Comparison of ENCODE assay signal across 28 cellular contexts in genomic region chr1:76713535-76713934, GRCh38.
DNase-seq lines count a peak whose midpoint lies in the region; ATAC-seq and TF ChIP-seq lines count a peak whose summit lies in the region.
"Had no signal": no experiment of that assay in that cellular context is flagged by ENCODE, and none has a peak within 500 bp of the region (broad histone marks: within the 10 kb centered on the region; RNA-seq: fewer than 3 reads in every experiment).

No MANE protein-coding gene starts in this region.

- no peaks in the 10 kb centered on the region for H3K36me3 Mint-ChIP-seq in activated T-helper 17 cell treated with anti-CD3 and anti-CD28 coated beads, Interleukin-2, amount 50 U/mL, for 72 hours (ENCODE audit: low read depth)
- H3K36me3 Mint-ChIP-seq in stimulated activated memory B cell treated with anti-CD40 and anti-IgM and Interleukin-4, amounts not matched to agents 10 μg/mL and 1 μg/mL and 100 μg/mL, for 72 hours, result no peaks in the 10 kb centered on the region
- H3K36me3 Mint-ChIP-seq: activated naive CD8-positive, alpha-beta T cell treated with anti-CD3 and anti-CD28 coated beads, Interleukin-2, amount 10 ng/mL, durations not matched to agents 7 days and 5 days; immature natural killer cell; natural killer cell treated with Interleukin-12 subunit alpha and Interleukin-12 subunit beta and Interleukin-15 and Interleukin-18, amount 100 ng/mL, for 72 hours had no signal

- H3K4me1 Mint-ChIP-seq in activated T-helper 17 cell treated with anti-CD3 and anti-CD28 coated beads, Interleukin-2, amount 50 U/mL, for 72 hours, result no peaks in the 10 kb centered on the region
- no peaks in the 10 kb centered on the region for H3K4me1 Mint-ChIP-seq in stimulated activated memory B cell treated with anti-CD40 and anti-IgM and Interleukin-4, amounts not matched to agents 10 μg/mL and 1 μg/mL and 100 μg/mL, for 72 hours
- H3K4me1 Mint-ChIP-seq: activated naive CD8-positive, alpha-beta T cell treated with anti-CD3 and anti-CD28 coated beads, Interleukin-2, amount 10 ng/mL, durations not matched to agents 7 days and 5 days; immature natural killer cell had no signal

- no peak overlapping the region for H3K4me3 Mint-ChIP-seq in activated T-helper 17 cell treated with anti-CD3 and anti-CD28 coated beads, Interleukin-2, amount 50 U/mL, for 72 hours
- H3K4me3 Mint-ChIP-seq in stimulated activated memory B cell treated with anti-CD40 and anti-IgM and Interleukin-4, amounts not matched to agents 10 μg/mL and 1 μg/mL and 100 μg/mL, for 72 hours, result no peak overlapping the region
- H3K4me3 Mint-ChIP-seq: activated naive CD8-positive, alpha-beta T cell treated with anti-CD3 and anti-CD28 coated beads, Interleukin-2, amount 10 ng/mL, durations not matched to agents 7 days and 5 days; immature natural killer cell; natural killer cell treated with Interleukin-12 subunit alpha and Interleukin-12 subunit beta and Interleukin-15 and Interleukin-18, amount 100 ng/mL, for 72 hours; T-helper 1 cell treated with Interleukin-12 subunit alpha and Interleukin-12 subunit beta and Interleukin-4 antibody, amounts not matched to agents 30 μg/mL and 1 μg/mL, for 36 hours had no signal

- intact Hi-C loops in esophagus muscularis mucosa (cut with DNase I), result no loop called here
- intact Hi-C loops in tibial artery (cut with DNase I; ENCODE audit: low total_unique reads), result no loop called here

- H3K4me3 ChIP-seq in GM06990 (replicated peaks; ENCODE audit: low read depth, low read length), result no peak overlapping the region
- H3K4me3 ChIP-seq in esophagus muscularis mucosa, result no peak overlapping the region
- H3K4me3 ChIP-seq in tibial artery, result no peak overlapping the region
- H3K4me3 ChIP-seq: ascending aorta, testis had no signal

- H3K27me3 ChIP-seq in GM06990 (replicated peaks; ENCODE audit: control insufficient read depth, insufficient read depth, low read length), result no peaks in the 10 kb centered on the region
- H3K27me3 ChIP-seq in esophagus muscularis mucosa, result no peaks in the 10 kb centered on the region
- no peaks in the 10 kb centered on the region for H3K27me3 ChIP-seq in tibial artery
- H3K27me3 ChIP-seq: ascending aorta, testis had no signal

- H3K36me3 ChIP-seq in GM06990 (ENCODE audit: control insufficient read depth, insufficient read depth, low read length) (no peaks in the 10 kb centered on the region), esophagus muscularis mucosa (no peaks in the 10 kb centered on the region), tibial artery (no peaks in the 10 kb centered on the region)
- H3K36me3 ChIP-seq: ascending aorta had no signal

- H3K27ac ChIP-seq in esophagus muscularis mucosa (replicated peaks in 1 of 4) (no peak overlapping the region), tibial artery (no peak overlapping the region)
- H3K27ac ChIP-seq: ascending aorta, testis had no signal

- no peak overlapping the region for H3K27ac Mint-ChIP-seq in activated T-helper 17 cell treated with anti-CD3 and anti-CD28 coated beads, Interleukin-2, amount 50 U/mL, for 72 hours
- H3K27ac Mint-ChIP-seq in stimulated activated memory B cell treated with anti-CD40 and anti-IgM and Interleukin-4, amounts not matched to agents 10 μg/mL and 1 μg/mL and 100 μg/mL, for 72 hours, result no peak overlapping the region
- H3K27ac Mint-ChIP-seq: activated naive CD8-positive, alpha-beta T cell treated with anti-CD3 and anti-CD28 coated beads, Interleukin-2, amount 10 ng/mL, durations not matched to agents 7 days and 5 days; immature natural killer cell; natural killer cell treated with Interleukin-12 subunit alpha and Interleukin-12 subunit beta and Interleukin-15 and Interleukin-18, amount 100 ng/mL, for 72 hours; T-helper 1 cell treated with Interleukin-12 subunit alpha and Interleukin-12 subunit beta and Interleukin-4 antibody, amounts not matched to agents 30 μg/mL and 1 μg/mL, for 36 hours had no signal

- no peaks in the 10 kb centered on the region for H3K9me3 Mint-ChIP-seq in activated T-helper 17 cell treated with anti-CD3 and anti-CD28 coated beads, Interleukin-2, amount 50 U/mL, for 72 hours
- H3K9me3 Mint-ChIP-seq in stimulated activated memory B cell treated with anti-CD40 and anti-IgM and Interleukin-4, amounts not matched to agents 10 μg/mL and 1 μg/mL and 100 μg/mL, for 72 hours, result no peaks in the 10 kb centered on the region
- H3K9me3 Mint-ChIP-seq: activated naive CD8-positive, alpha-beta T cell treated with anti-CD3 and anti-CD28 coated beads, Interleukin-2, amount 10 ng/mL, durations not matched to agents 7 days and 5 days; T-helper 1 cell treated with Interleukin-12 subunit alpha and Interleukin-12 subunit beta and Interleukin-4 antibody, amounts not matched to agents 30 μg/mL and 1 μg/mL, for 36 hours had no signal

- H3K4me1 ChIP-seq in esophagus muscularis mucosa, result no peaks in the 10 kb centered on the region
- H3K4me1 ChIP-seq in tibial artery, result no peaks in the 10 kb centered on the region
- H3K4me1 ChIP-seq: ascending aorta, testis had no signal

- DNase-seq in GM06990 (ENCODE audit: extremely low read depth, insufficient read length), result peak; percentile 22
- no peak for DNase-seq in esophagus muscularis mucosa (ENCODE audit: extremely low spot score)
- no peak for DNase-seq in tibial artery
- DNase-seq: activated CD4-positive, CD25-positive, alpha-beta regulatory T cell; activated effector memory CD4-positive, alpha-beta T cell treated with Interleukin-2 at 50 U/mL for 16 hours; activated naive CD8-positive, alpha-beta T cell treated with anti-CD3 and anti-CD28 coated beads, Interleukin-2, amount 10 ng/mL, durations not matched to agents 7 days and 5 days; C1 segment of cervical spinal cord; DMS153; GOT3; hypothalamus; immature natural killer cell; Kasumi-1; left cardiac atrium; NCI-H1694; NCI-H510A; NK-92 treated with Interleukin-12 subunit alpha and Interleukin-12 subunit beta, amount 100 ng/mL, for 24 hours; SK-N-SH; stimulated activated naive CD4-positive, alpha-beta T cell treated with Interleukin-2 at 50 U/mL for 16 hours; testis had no signal

- no peak for TF ChIP-seq POLR2A in esophagus muscularis mucosa (IDR thresholded peaks at IDR 0.05; ENCODE audit: low read depth)

- H3K9me3 ChIP-seq in esophagus muscularis mucosa (no peaks in the 10 kb centered on the region), tibial artery (no peaks in the 10 kb centered on the region)
- H3K9me3 ChIP-seq: ascending aorta, SK-N-SH, testis had no signal

- 91% methylated on average over 2 of the region's 2 CpGs for WGBS in esophagus muscularis mucosa

- ATAC-seq in GM18520 (IDR thresholded peaks at IDR 0.05; ENCODE audit: unreplicated experiment), result peak; percentile 73
- peak; percentile 64 for ATAC-seq in HG03432 (IDR thresholded peaks at IDR 0.05; ENCODE audit: unreplicated experiment)
- ATAC-seq in activated T-helper 17 cell treated with anti-CD3 and anti-CD28 coated beads, Interleukin-2, amount 50 U/mL, for 72 hours (replicated peaks), result peak; percentile 70
- no peak for ATAC-seq in stimulated activated memory B cell treated with anti-CD40 and anti-IgM and Interleukin-4, amounts not matched to agents 10 μg/mL and 1 μg/mL and 100 μg/mL, for 72 hours
- ATAC-seq in HG02588 (IDR thresholded peaks at IDR 0.05; ENCODE audit: unreplicated experiment), result no peak
- ATAC-seq: left cardiac atrium; natural killer cell treated with Interleukin-12 subunit alpha and Interleukin-12 subunit beta and Interleukin-15 and Interleukin-18, amount 100 ng/mL, for 72 hours; Right ventricle myocardium inferior had no signal

- no peak for TF ChIP-seq EP300 in esophagus muscularis mucosa (IDR thresholded peaks at IDR 0.05)

- H3K27me3 Mint-ChIP-seq in activated T-helper 17 cell treated with anti-CD3 and anti-CD28 coated beads, Interleukin-2, amount 50 U/mL, for 72 hours, result peaks cover 5% of the 10 kb centered on the region
- H3K27me3 Mint-ChIP-seq in stimulated activated memory B cell treated with anti-CD40 and anti-IgM and Interleukin-4, amounts not matched to agents 10 μg/mL and 1 μg/mL and 100 μg/mL, for 72 hours, result no peaks in the 10 kb centered on the region

- TF ChIP-seq CTCF in GM06990 (IDR thresholded peaks at IDR 0.05; ENCODE audit: insufficient read depth, low read length, poor library complexity, severe bottlenecking) (no peak), esophagus muscularis mucosa (IDR thresholded peaks at IDR 0.05) (no peak), tibial artery (IDR thresholded peaks at IDR 0.05) (no peak)

Comparison
In these comparisons a context has a peak if more than half of its experiments do, and no peak if none do; other contexts are left out.
1. ATAC-seq: peak in GM18520 (single experiment), HG03432 (single experiment) and activated T-helper 17 cell treated with anti-CD3 and anti-CD28 coated beads, Interleukin-2, amount 50 U/mL, for 72 hours (single experiment); none in stimulated activated memory B cell treated with anti-CD40 and anti-IgM and Interleukin-4, amounts not matched to agents 10 μg/mL and 1 μg/mL and 100 μg/mL, for 72 hours (single experiment) and HG02588 (single experiment).